18 cellular contexts compared by ENCODE assay signal in genomic region chr21:42533963-42534355, GRCh38. TPM values are rescaled to one million over a fixed set of nuclear protein-coding genes. Genes with fewer than 3 reads are reported as not detected.
A peak's percentile ranks its signal among the peaks of the same experiment; 100 is the strongest.
DNase-seq lines count a peak whose midpoint lies in the region; ATAC-seq, FAIRE-seq and TF ChIP-seq lines count a peak whose summit lies in the region.
"Had no signal": no experiment of that assay in that cellular context is flagged by ENCODE, and none has a peak within 500 bp of the region (broad histone marks: within the 10 kb centered on the region; RNA-seq: fewer than 3 reads in every experiment).

No MANE protein-coding gene starts in this region.

- H3K4me3 Mint-ChIP-seq in CD8-positive, alpha-beta T cell: peak overlapping the region; percentile 57
- H3K4me3 Mint-ChIP-seq in activated CD8-positive, alpha-beta T cell treated with anti-CD3 and anti-CD28 coated beads, Interleukin-2, amount 10 ng/mL, durations not matched to agents 7 days and 5 days: no peak overlapping the region
- H3K4me3 Mint-ChIP-seq: T-helper 2 cell treated with Interferon-gamma antibody and Interleukin-4, amounts not matched to agents 5 μg/mL and 100 μg/mL, for 36 hours had no signal

- no peaks in the 10 kb centered on the region for H3K9me3 Mint-ChIP-seq in CD8-positive, alpha-beta T cell
- no peaks in the 10 kb centered on the region for H3K9me3 Mint-ChIP-seq in activated CD8-positive, alpha-beta T cell treated with anti-CD3 and anti-CD28 coated beads, Interleukin-2, amount 10 ng/mL, durations not matched to agents 7 days and 5 days (ENCODE audit: insufficient read depth)
- H3K9me3 Mint-ChIP-seq: T-helper 2 cell treated with Interferon-gamma antibody and Interleukin-4, amounts not matched to agents 5 μg/mL and 100 μg/mL, for 36 hours had no signal

- peaks cover 52% of the 10 kb centered on the region for H3K36me3 Mint-ChIP-seq in CD8-positive, alpha-beta T cell
- H3K36me3 Mint-ChIP-seq in activated CD8-positive, alpha-beta T cell treated with anti-CD3 and anti-CD28 coated beads, Interleukin-2, amount 10 ng/mL, durations not matched to agents 7 days and 5 days (ENCODE audit: low read depth): peaks cover 28% of the 10 kb centered on the region

- WGBS in psoas muscle, 3 donors: 73 to 83% (median 74%) methylated on average over 4 of the region's 4 CpGs

- DNase-seq in CD8-positive, alpha-beta T cell: no peak
- no peak for DNase-seq in GM12891 (ENCODE audit: insufficient read length, low spot score)
- no peak for DNase-seq in activated CD8-positive, alpha-beta T cell treated with anti-CD3 and anti-CD28 coated beads, Interleukin-2, amount 10 ng/mL, durations not matched to agents 7 days and 5 days
- DNase-seq in psoas muscle: no peak
- no peak for DNase-seq in NCI-H2227 treated with DMSO at 0.1 percent for 48 hours (lab: John Stamatoyannopoulos, UW)
- DNase-seq: activated CD8-positive, alpha-beta memory T cell treated with anti-CD3 and anti-CD28 coated beads, Interleukin-2, amount 50 U/mL, for 4 hours; DMS53; NCI-H187 treated with DMSO at 0.1 percent for 48 hours; SIG-M5 had no signal

- no peaks in the 10 kb centered on the region for H3K27me3 ChIP-seq in CD8-positive, alpha-beta T cell (ENCODE audit: insufficient read depth, low read length)
- H3K27me3 ChIP-seq in psoas muscle (ENCODE audit: insufficient read depth in 3 of 3, low read length in 2 of 3): no peaks in the 10 kb centered on the region
- H3K27me3 ChIP-seq: esophagus muscularis mucosa, upper lobe of left lung had no signal

- FAIRE-seq in GM12891 (lab: Jason Lieb, UNC): no peak

- peaks cover 6% of the 10 kb centered on the region for H3K4me1 ChIP-seq in CD8-positive, alpha-beta T cell (ENCODE audit: insufficient read depth, low read length)
- H3K4me1 ChIP-seq in psoas muscle: peaks cover 26% of the 10 kb centered on the region

- intact Hi-C loops in CD8-positive, alpha-beta T cell (cut with DNase I, micrococcal nuclease): no loop called here
- intact Hi-C loops in psoas muscle (cut with DNase I): loop anchor here in 1 of 2 donors (10.0 kb wide), 1 partner anchor 441 kb away; the partner anchor contains the start of gene PKNOX1

- H3K27ac ChIP-seq in CD8-positive, alpha-beta T cell (ENCODE audit: low read depth, low read length): no peak overlapping the region
- H3K27ac ChIP-seq in psoas muscle: peak overlapping the region; percentile 88
- H3K27ac ChIP-seq: esophagus muscularis mucosa, lower lobe of right lung had no signal

- CTCF ChIA-PET in CD8-positive, alpha-beta T cell (lab: Charles Lee): interaction anchor here (1.0 to 1.4 kb wide), 2 partner anchors 11 to 14 kb away, joined by 3 read pairs; no protein-coding TSS in a partner anchor
- CTCF ChIA-PET in activated CD8-positive, alpha-beta T cell treated with anti-CD3 and anti-CD28 coated beads, Interleukin-2, amount 10 ng/mL, durations not matched to agents 7 days and 5 days (lab: Charles Lee): interaction anchor here (6.7 kb wide), 1 partner anchor 67 kb away, joined by 56 read pairs; no protein-coding TSS in a partner anchor

- no peak for ATAC-seq in CD8-positive, alpha-beta T cell
- no peak for ATAC-seq in activated CD8-positive, alpha-beta T cell treated with anti-CD3 and anti-CD28 coated beads, Interleukin-2, amount 10 ng/mL, durations not matched to agents 7 days and 5 days
- ATAC-seq in psoas muscle (no peak), GM21367 (IDR thresholded peaks at IDR 0.05; ENCODE audit: unreplicated experiment) (no peak), GM21737 (IDR thresholded peaks at IDR 0.05; ENCODE audit: unreplicated experiment) (no peak), HG03439 (IDR thresholded peaks at IDR 0.05; ENCODE audit: unreplicated experiment) (no peak)

- TF ChIP-seq POLR2A in GM12891 (IDR thresholded peaks at IDR 0.05; ENCODE audit: low read depth, low read length): no peak

- no peaks in the 10 kb centered on the region for H3K9me3 ChIP-seq in CD8-positive, alpha-beta T cell (ENCODE audit: low read length)
- H3K9me3 ChIP-seq in psoas muscle: no peaks in the 10 kb centered on the region
- H3K9me3 ChIP-seq: esophagus muscularis mucosa, lower lobe of right lung, upper lobe of left lung had no signal

- H3K27ac Mint-ChIP-seq in CD8-positive, alpha-beta T cell: peak overlapping the region; percentile 20
- H3K27ac Mint-ChIP-seq in activated CD8-positive, alpha-beta T cell treated with anti-CD3 and anti-CD28 coated beads, Interleukin-2, amount 10 ng/mL, durations not matched to agents 7 days and 5 days: peak overlapping the region; percentile 2
- H3K27ac Mint-ChIP-seq: T-helper 2 cell treated with Interferon-gamma antibody and Interleukin-4, amounts not matched to agents 5 μg/mL and 100 μg/mL, for 36 hours had no signal

- peaks cover 30% of the 10 kb centered on the region for H3K4me1 Mint-ChIP-seq in CD8-positive, alpha-beta T cell (ENCODE audit: low read depth)
- H3K4me1 Mint-ChIP-seq in activated CD8-positive, alpha-beta T cell treated with anti-CD3 and anti-CD28 coated beads, Interleukin-2, amount 10 ng/mL, durations not matched to agents 7 days and 5 days (ENCODE audit: low read depth): peaks cover 26% of the 10 kb centered on the region

- no peak for TF ChIP-seq CTCF in CD8-positive, alpha-beta T cell (IDR thresholded peaks at IDR 0.05)
- no peak for TF ChIP-seq CTCF in psoas muscle (IDR thresholded peaks at IDR 0.05)

- H3K4me3 ChIP-seq in CD8-positive, alpha-beta T cell (ENCODE audit: low read depth, low read length): no peak overlapping the region
- H3K4me3 ChIP-seq in psoas muscle: peak overlapping the region; percentile 31
- H3K4me3 ChIP-seq: esophagus muscularis mucosa, lower lobe of right lung had no signal

- POLR2A ChIA-PET in CD8-positive, alpha-beta T cell (lab: Charles Lee): no interaction called here
- POLR2A ChIA-PET in activated CD8-positive, alpha-beta T cell treated with anti-CD3 and anti-CD28 coated beads, Interleukin-2, amount 10 ng/mL, durations not matched to agents 7 days and 5 days (lab: Charles Lee): no interaction called here

- H3K36me3 ChIP-seq in CD8-positive, alpha-beta T cell (ENCODE audit: insufficient read depth, low read length): peaks cover 7% of the 10 kb centered on the region
- peaks cover 0 to 23% of the 10 kb centered on the region in 2 donors for H3K36me3 ChIP-seq in psoas muscle (ENCODE audit: insufficient read depth in 1 of 2, low read depth in 1 of 2)

- H3K27me3 Mint-ChIP-seq in CD8-positive, alpha-beta T cell (ENCODE audit: low read depth): no peaks in the 10 kb centered on the region
- H3K27me3 Mint-ChIP-seq in activated CD8-positive, alpha-beta T cell treated with anti-CD3 and anti-CD28 coated beads, Interleukin-2, amount 10 ng/mL, durations not matched to agents 7 days and 5 days (ENCODE audit: low read depth): no peaks in the 10 kb centered on the region

TF ChIP-seq in GM12891, 5 proteins besides CTCF, POLR2A, EP300 and RAD21:
- no peak for TF ChIP-seq PAX5 (IDR thresholded peaks at IDR 0.05; ENCODE audit: insufficient read depth, low read length, severe bottlenecking)
- no peak for TF ChIP-seq SPI1 (IDR thresholded peaks at IDR 0.05; ENCODE audit: low read depth, low read length)
- TF ChIP-seq POU2F2 (IDR thresholded peaks at IDR 0.05; ENCODE audit: low read depth, low read length): 0 out of 2 replicates have a peak, but pooled peaks have one; percentile 12
- no peak for TF ChIP-seq POLR2AphosphoS5 (IDR thresholded peaks at IDR 0.05; ENCODE audit: low read depth, low read length)
- TF ChIP-seq TAF1 (IDR thresholded peaks at IDR 0.05; ENCODE audit: low read depth, low read length): no peak

RNA-seq across cellular contexts. Expression of gene SLC37A1, which starts 20.3 kb away (rescaled TPM):
- total RNA-seq in CD8-positive, alpha-beta T cell: 10 to 100 TPM; 24.2 to 25.9 TPM
- polyA plus RNA-seq in GM12891 (2012; ENCODE audit: low read depth, missing spikeins): 14.0 TPM
- 10 to 100 TPM; 18.9 to 19.2 TPM for total RNA-seq in activated CD8-positive, alpha-beta T cell treated with anti-CD3 and anti-CD28 coated beads, Interleukin-2, amount 10 ng/mL, durations not matched to agents 7 days and 5 days
- total RNA-seq in psoas muscle: 10 to 100 TPM in 2 of 4 donors, 1 to 10 TPM in 2; 8.0 to 18.9 (median 9.4) TPM
- polyA plus RNA-seq in psoas muscle: 1 to 10 TPM; 1.6 to 6.5 (median 3.8) TPM
- total RNA-seq: myocyte had no signal

RNA-seq across cellular contexts. Expression of gene RSPH1, which starts 37.9 kb away (rescaled TPM):
- total RNA-seq in CD8-positive, alpha-beta T cell: under 1 TPM in 1 of 2 experiments, not detected in 1; 0.16 TPM
- 2.6 TPM for polyA plus RNA-seq in GM12891 (2012; ENCODE audit: low read depth, missing spikeins)
- total RNA-seq in activated CD8-positive, alpha-beta T cell treated with anti-CD3 and anti-CD28 coated beads, Interleukin-2, amount 10 ng/mL, durations not matched to agents 7 days and 5 days: not detected
- under 1 TPM in 1 of 4 donors, not detected in 3; 0.29 TPM for total RNA-seq in psoas muscle
- polyA plus RNA-seq in psoas muscle: under 1 TPM in 1 of 3 donors, not detected in 2; 0.08 TPM
- total RNA-seq: glomerular endothelial cell, myocyte had no signal
